Comparison of ENCODE assay signal across 8 cellular contexts in the genomic region with DNA sequence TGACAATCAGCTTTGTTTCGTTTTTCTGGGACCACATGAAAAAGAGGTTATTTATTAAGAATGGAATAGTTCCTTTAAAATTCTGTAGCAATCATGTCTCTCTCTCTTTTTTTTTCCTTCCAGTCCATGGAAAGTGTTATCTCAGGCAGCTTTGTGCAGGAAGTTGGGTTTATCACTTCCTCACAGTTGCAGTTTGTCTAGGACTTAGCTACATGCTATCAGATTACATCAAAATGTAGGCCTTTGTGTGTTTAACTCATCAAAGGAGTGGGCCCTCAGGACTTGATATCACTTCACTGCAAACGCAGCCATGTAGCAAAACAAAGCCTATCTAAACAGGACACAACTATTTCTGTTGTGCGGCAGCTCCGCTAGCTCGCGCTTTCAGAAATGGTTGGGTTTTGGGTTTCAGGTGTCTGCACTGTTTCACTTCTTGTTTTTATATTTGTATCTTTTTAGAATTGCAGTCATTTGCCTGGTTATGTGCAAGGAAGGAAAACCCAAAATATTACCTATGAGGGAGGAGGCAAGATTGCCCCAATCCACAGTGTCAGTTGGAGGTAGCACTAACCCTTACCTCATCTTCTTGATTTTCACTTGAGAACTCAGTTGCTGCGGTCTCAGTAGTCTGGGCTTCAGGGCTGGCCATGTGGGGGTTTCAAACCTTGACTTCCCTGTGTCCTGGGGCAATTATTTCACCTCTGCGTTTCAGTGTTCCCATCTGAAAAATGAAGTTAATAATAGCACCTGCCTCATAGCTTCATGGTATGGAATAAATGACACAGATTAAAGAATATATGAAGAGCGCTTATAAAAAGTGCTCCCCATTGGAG.
DNase-seq lines count a peak whose midpoint lies in the region; ATAC-seq, FAIRE-seq and TF ChIP-seq lines count a peak whose summit lies in the region.

No MANE protein-coding gene starts in this region.

- no peak for TF ChIP-seq RAD21 in HepG2 (CRISPR knock-in tag; IDR thresholded peaks at IDR 0.05)

- POLR2A ChIA-PET in HepG2 (lab: Yijun Ruan, JAX) = interaction anchor here (0.9 to 1.6 kb wide), 5 partner anchors 15 to 92 kb away, joined by 3 to 13 read pairs (median 3); a partner anchor contains a TSS

- TF ChIP-seq POLR2A in HepG2 (IDR thresholded peaks at IDR 0.05; ENCODE audit: insufficient read depth in 1 of 2, low read depth in 2 of 2, low read length in 2 of 2) = no peak

- peak overlapping the region; percentile 41 for H3K27ac ChIP-seq in HepG2 (ENCODE audit: extremely low read length, insufficient read depth, low read length)

- in situ Hi-C loops in HepG2 (cut with HindIII; ENCODE audit: extremely low pct_ligation_motif_present, low pct_unique_long_range_greater_than_20kb) = no loop called here

- H4K20me1 ChIP-seq in HepG2 (ENCODE audit: insufficient read depth, low read length) = no peaks in the 10 kb centered on the region

- BruUV-seq in HepG2 (replicated peaks; lab: Mats Ljungman, UMichigan) = TSS peak; percentile 59

- no peak for TF ChIP-seq CTCF in HepG2 (CRISPR knock-in tag; IDR thresholded peaks at IDR 0.05)

- H3K27me3 ChIP-seq in HepG2 (ENCODE audit: control insufficient read depth in 1 of 2, insufficient read depth in 2 of 2, low read length in 2 of 2) = no peaks in the 10 kb centered on the region

- DNase-seq in CD1c-positive myeloid dendritic cell (ENCODE audit: extremely low spot score) = peak; percentile 74
- peak; percentile 76 for DNase-seq in RPMI8226
- peak; percentile 92 for DNase-seq in HepG2 (ENCODE audit: low spot score)
- no peak for DNase-seq in GOT3 (lab: John Stamatoyannopoulos, UW)
- DNase-seq in kidney tubule cell (ENCODE audit: low spot score) = no peak
- no peak for DNase-seq in activated CD4-positive, alpha-beta T cell treated with anti-CD3 and anti-CD28 coated beads, Interleukin-2, amount 50 U/mL, for 1 hour

- peaks cover 63% of the 10 kb centered on the region for H3K4me1 ChIP-seq in HepG2 (ENCODE audit: insufficient read depth, low read length)

- intact Hi-C loops in HepG2 (cut with micrococcal nuclease; ENCODE audit: unreplicated experiment) = loop anchor here (1.0 to 2.0 kb wide), 4 partner anchors 44 to 87 kb away; a partner anchor contains a TSS

- peak overlapping the region; percentile 43 for H3K9ac ChIP-seq in HepG2 (ENCODE audit: insufficient read depth, low read depth, low read length)

- peak; percentile 77 for FAIRE-seq in HepG2 (lab: Jason Lieb, UNC)

- ATAC-seq in GM19324 (IDR thresholded peaks at IDR 0.05; ENCODE audit: low FRiP score, unreplicated experiment) = peak; percentile 85
- peak; percentile 84 for ATAC-seq in HG03135 (IDR thresholded peaks at IDR 0.05; ENCODE audit: unreplicated experiment)
- ATAC-seq in HepG2 = peak; percentile 75

- H3K36me3 ChIP-seq in HepG2 (replicated peaks in 1 of 2; ENCODE audit: control insufficient read depth in 1 of 2, insufficient read depth in 2 of 2, low read length in 2 of 2) = no peaks in the 10 kb centered on the region

- WGBS in HepG2 (ENCODE audit: low lambda C conversion rate) = 10% methylated on average over 9 of the region's 9 CpGs

- peak overlapping the region; percentile 20 for H2AFZ ChIP-seq in HepG2 (ENCODE audit: low read length)

- H3K4me2 ChIP-seq in HepG2 (ENCODE audit: low read depth, low read length) = peak overlapping the region; percentile 83

- peak in 1 of 2 experiments; percentile 80; a peak in 2 of 4 replicates for TF ChIP-seq EP300 in HepG2 (IDR thresholded peaks at IDR 0.05; ENCODE audit: low read depth in 2 of 2, low read length in 2 of 2)
- peak; percentile 73; the same call in 1 of the 2 replicates for TF ChIP-seq EP300 in HepG2 (CRISPR knock-in tag; IDR thresholded peaks at IDR 0.05; ENCODE audit: borderline replicate concordance)

- H3K4me3 ChIP-seq in HepG2 (replicated peaks in 1 of 3; ENCODE audit: insufficient read depth in 1 of 3, low read depth in 2 of 3, low read length in 3 of 3) = peak overlapping the region; percentile 17 to 60 (median 37)

- CTCF ChIA-PET in HepG2 (lab: Yijun Ruan, JAX; ENCODE audit: low intra/inter-chr PET ratio, low total read pairs) = no interaction called here

- no peaks in the 10 kb centered on the region for H3K79me2 ChIP-seq in HepG2 (ENCODE audit: insufficient read depth, low read length)

- H3K9me3 ChIP-seq in HepG2 (ENCODE audit: low read length) = no peaks in the 10 kb centered on the region

TF ChIP-seq in HepG2, 621 proteins besides CTCF, POLR2A, EP300 and RAD21 (continues in another document):
- TF ChIP-seq CCAR2 (optimal IDR thresholded peaks at IDR 0.05; ENCODE audit: low read depth, low read length) = no peak
- TF ChIP-seq SATB2 (CRISPR knock-in tag; IDR thresholded peaks at IDR 0.05) = 0 out of 2 replicates have a peak, but pooled peaks have one; percentile 51
- TF ChIP-seq, protein P1, sequence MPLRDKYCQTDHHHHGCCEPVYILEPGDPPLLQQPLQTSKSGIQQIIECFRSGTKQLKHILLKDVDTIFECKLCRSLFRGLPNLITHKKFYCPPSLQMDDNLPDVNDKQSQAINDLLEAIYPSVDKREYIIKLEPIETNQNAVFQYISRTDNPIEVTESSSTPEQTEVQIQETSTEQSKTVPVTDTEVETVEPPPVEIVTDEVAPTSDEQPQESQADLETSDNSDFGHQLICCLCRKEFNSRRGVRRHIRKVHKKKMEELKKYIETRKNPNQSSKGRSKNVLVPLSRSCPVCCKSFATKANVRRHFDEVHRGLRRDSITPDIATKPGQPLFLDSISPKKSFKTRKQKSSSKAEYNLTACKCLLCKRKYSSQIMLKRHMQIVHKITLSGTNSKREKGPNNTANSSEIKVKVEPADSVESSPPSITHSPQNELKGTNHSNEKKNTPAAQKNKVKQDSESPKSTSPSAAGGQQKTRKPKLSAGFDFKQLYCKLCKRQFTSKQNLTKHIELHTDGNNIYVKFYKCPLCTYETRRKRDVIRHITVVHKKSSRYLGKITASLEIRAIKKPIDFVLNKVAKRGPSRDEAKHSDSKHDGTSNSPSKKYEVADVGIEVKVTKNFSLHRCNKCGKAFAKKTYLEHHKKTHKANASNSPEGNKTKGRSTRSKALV (CRISPR knock-in tag; IDR thresholded peaks at IDR 0.05) = 0 out of 2 replicates have a peak, but pooled peaks have one; percentile 45
- TF ChIP-seq ZFX (CRISPR knock-in tag; IDR thresholded peaks at IDR 0.05; ENCODE audit: low read depth) = peak; percentile 42; the same call in 1 of the 2 replicates
- TF ChIP-seq ETV5 (CRISPR knock-in tag; IDR thresholded peaks at IDR 0.05; ENCODE audit: borderline replicate concordance) = peak; percentile 92
- no peak for TF ChIP-seq GABPA (IDR thresholded peaks at IDR 0.05; ENCODE audit: low read depth, low read length)
- peak; percentile 68 for TF ChIP-seq GABPA (CRISPR knock-in tag; IDR thresholded peaks at IDR 0.05; ENCODE audit: low read depth)
- TF ChIP-seq, protein P2, sequence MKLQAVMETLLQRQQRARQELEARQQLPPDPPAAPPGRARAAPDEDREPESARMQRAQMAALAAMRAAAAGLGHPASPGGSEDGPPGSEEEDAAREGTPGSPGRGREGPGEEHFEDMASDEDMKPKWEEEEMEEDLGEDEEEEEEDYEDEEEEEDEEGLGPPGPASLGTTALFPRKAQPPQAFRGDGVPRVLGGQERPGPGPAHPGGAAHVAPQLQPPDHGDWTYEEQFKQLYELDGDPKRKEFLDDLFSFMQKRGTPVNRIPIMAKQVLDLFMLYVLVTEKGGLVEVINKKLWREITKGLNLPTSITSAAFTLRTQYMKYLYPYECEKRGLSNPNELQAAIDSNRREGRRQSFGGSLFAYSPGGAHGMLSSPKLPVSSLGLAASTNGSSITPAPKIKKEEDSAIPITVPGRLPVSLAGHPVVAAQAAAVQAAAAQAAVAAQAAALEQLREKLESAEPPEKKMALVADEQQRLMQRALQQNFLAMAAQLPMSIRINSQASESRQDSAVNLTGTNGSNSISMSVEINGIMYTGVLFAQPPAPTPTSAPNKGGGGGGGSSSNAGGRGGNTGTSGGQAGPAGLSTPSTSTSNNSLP (IDR thresholded peaks at IDR 0.05; ENCODE audit: low read depth, low read length) = peak; percentile 77
- no peak for TF ChIP-seq MBNL3 (CRISPR knock-in tag; conservative IDR thresholded peaks at IDR 0.05)
- TF ChIP-seq, protein P3, sequence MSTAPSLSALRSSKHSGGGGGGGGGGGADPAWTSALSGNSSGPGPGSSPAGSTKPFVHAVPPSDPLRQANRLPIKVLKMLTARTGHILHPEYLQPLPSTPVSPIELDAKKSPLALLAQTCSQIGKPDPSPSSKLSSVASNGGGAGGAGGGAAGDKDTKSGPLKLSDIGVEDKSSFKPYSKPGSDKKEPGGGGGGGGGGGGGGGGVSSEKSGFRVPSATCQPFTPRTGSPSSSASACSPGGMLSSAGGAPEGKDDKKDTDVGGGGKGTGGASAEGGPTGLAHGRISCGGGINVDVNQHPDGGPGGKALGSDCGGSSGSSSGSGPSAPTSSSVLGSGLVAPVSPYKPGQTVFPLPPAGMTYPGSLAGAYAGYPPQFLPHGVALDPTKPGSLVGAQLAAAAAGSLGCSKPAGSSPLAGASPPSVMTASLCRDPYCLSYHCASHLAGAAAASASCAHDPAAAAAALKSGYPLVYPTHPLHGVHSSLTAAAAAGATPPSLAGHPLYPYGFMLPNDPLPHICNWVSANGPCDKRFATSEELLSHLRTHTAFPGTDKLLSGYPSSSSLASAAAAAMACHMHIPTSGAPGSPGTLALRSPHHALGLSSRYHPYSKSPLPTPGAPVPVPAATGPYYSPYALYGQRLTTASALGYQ (CRISPR knock-in tag; IDR thresholded peaks at IDR 0.05) = peak; percentile 90
- peak; percentile 29; the same call in 1 of the 2 replicates for TF ChIP-seq THAP11 (CRISPR knock-in tag; IDR thresholded peaks at IDR 0.05)
- TF ChIP-seq FOXA3 (CRISPR knock-in tag; IDR thresholded peaks at IDR 0.05) = peak; percentile 77
- TF ChIP-seq ZBTB20 (CRISPR knock-in tag; IDR thresholded peaks at IDR 0.05; ENCODE audit: borderline replicate concordance, low read depth) = peak; percentile 70; the same call in 1 of the 2 replicates
- peak; percentile 27; the same call in 1 of the 2 replicates for TF ChIP-seq POGZ (CRISPR knock-in tag; IDR thresholded peaks at IDR 0.05)
- peak; percentile 93 for TF ChIP-seq HDAC2 (CRISPR knock-in tag; IDR thresholded peaks at IDR 0.05)

Comparison
In these comparisons a context has a peak if more than half of its experiments do, and no peak if none do; other contexts are left out.
1. DNase-seq: peak in CD1c-positive myeloid dendritic cell (single experiment), RPMI8226 (single experiment) and HepG2 (single experiment); none in GOT3 (single experiment), kidney tubule cell (single experiment) and activated CD4-positive, alpha-beta T cell treated with anti-CD3 and anti-CD28 coated beads, Interleukin-2, amount 50 U/mL, for 1 hour (single experiment).
2. Peak in every context shown above with its lines, with median percentiles within 50 percentile points of each other: ATAC-seq.